Comparison of ENCODE assay signal across 9 cellular contexts in genomic region chr2:201357216-201357615, GRCh38. TPM values are rescaled to one million over a fixed set of nuclear protein-coding genes. Genes with fewer than 3 reads are reported as not detected.
DNase-seq lines count a peak whose midpoint lies in the region; FAIRE-seq and TF ChIP-seq lines count a peak whose summit lies in the region.
"Had no signal": no experiment of that assay in that cellular context is flagged by ENCODE, and none has a peak within 500 bp of the region (broad histone marks: within the 10 kb centered on the region; RNA-seq: fewer than 3 reads in every experiment).

A gene with protein sequence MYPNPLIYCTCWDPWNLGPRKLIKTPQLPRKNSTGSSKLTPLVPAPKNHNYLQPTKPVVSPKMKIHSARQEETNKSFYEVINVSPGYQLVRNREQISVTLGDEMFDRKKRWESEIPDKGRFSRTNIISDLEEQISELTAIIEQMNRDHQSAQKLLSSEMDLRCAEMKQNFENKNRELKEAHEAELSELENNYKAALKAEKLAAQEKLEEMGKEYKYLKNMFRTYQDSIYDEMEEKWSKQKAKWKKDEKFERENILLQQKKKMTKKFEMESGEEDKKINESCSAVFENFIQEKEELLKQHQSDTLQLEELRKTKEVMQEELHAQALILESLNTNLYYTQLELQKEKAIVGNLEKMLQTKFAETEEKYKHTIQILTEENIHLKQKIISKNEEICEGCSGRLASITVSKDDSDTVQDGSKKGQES (minus strand): TSS chr2:201357345. CDS start chr2:201351404, 5,941 bp downstream.

- peak within 1 kb of the TSS in 1 of 2 donors; percentile 14 for H3K4me3 ChIP-seq in kidney (ENCODE audit: low read length in 2 of 2)
- no peak within 1 kb of the TSS for H3K4me3 ChIP-seq in stomach
- H3K4me3 ChIP-seq: BLaER1 had no signal

- H3K9ac ChIP-seq in kidney (ENCODE audit: low read length in 2 of 2) = no peak within 1 kb of the TSS
- H3K9ac ChIP-seq: BLaER1 had no signal

- peaks cover 7% of the 10 kb centered on the region for H3K36me3 Mint-ChIP-seq in MCF 10A (ENCODE audit: insufficient read depth, unreplicated experiment)
- peaks cover 15% of the 10 kb centered on the region for H3K36me3 Mint-ChIP-seq in type B pancreatic cell

- H3K4me1 Mint-ChIP-seq in MCF 10A (ENCODE audit: insufficient read depth, unreplicated experiment) (peaks cover 10% of the 10 kb centered on the region), type B pancreatic cell (ENCODE audit: unreplicated experiment) (peaks cover 7% of the 10 kb centered on the region)

- no peak for TF ChIP-seq CTCF in MCF 10A (IDR thresholded peaks at IDR 0.05; ENCODE audit: unreplicated experiment)
- no peak for TF ChIP-seq CTCF in kidney (IDR thresholded peaks at IDR 0.05; ENCODE audit: borderline replicate concordance, extremely low read depth, insufficient read depth)
- no peak for TF ChIP-seq CTCF in type B pancreatic cell (conservative IDR thresholded peaks at IDR 0.05)
- no peak for TF ChIP-seq CTCF in stomach (IDR thresholded peaks at IDR 0.05)

- no peak within 1 kb of the TSS for H3K4me3 Mint-ChIP-seq in MCF 10A (ENCODE audit: unreplicated experiment)
- peak within 1 kb of the TSS; percentile 18 for H3K4me3 Mint-ChIP-seq in type B pancreatic cell

- no peaks in the 10 kb centered on the region for H3K9me3 ChIP-seq in kidney (ENCODE audit: control insufficient read depth in 1 of 2, low read length in 2 of 2)
- no peaks in the 10 kb centered on the region for H3K9me3 ChIP-seq in stomach
- H3K9me3 ChIP-seq: BLaER1 had no signal

- BruUV-seq in MCF 10A (replicated peaks; lab: Mats Ljungman, UMichigan) = no TSS peak

- H3K9me3 Mint-ChIP-seq in MCF 10A (ENCODE audit: unreplicated experiment) = no peaks in the 10 kb centered on the region
- no peaks in the 10 kb centered on the region for H3K9me3 Mint-ChIP-seq in type B pancreatic cell

- intact Hi-C loops in MCF 10A (cut with micrococcal nuclease) (no loop called here), kidney (cut with DNase I) (no loop called here), stomach (cut with DNase I; ENCODE audit: low total_unique reads) (no loop called here)

- H3K36me3 ChIP-seq in kidney (ENCODE audit: control insufficient read depth in 1 of 2, insufficient read depth in 2 of 2, low read length in 2 of 2) (peaks cover 0 to 10% of the 10 kb centered on the region in 2 donors), stomach (peaks cover 0 to 27% (median 17%) of the 10 kb centered on the region in 4 donors)

- H3K27ac Mint-ChIP-seq in MCF 10A (ENCODE audit: low read depth, unreplicated experiment) = no peak within 1 kb of the TSS
- H3K27ac Mint-ChIP-seq in type B pancreatic cell = peak within 1 kb of the TSS; percentile 63

- no peak for TF ChIP-seq EP300 in stomach (IDR thresholded peaks at IDR 0.05)

- FAIRE-seq in kidney (lab: Jason Lieb, UNC) = peak; percentile 97

- peak within 1 kb of the TSS in 1 of 2 donors; percentile 35 for H3K27ac ChIP-seq in kidney (ENCODE audit: low read depth in 2 of 2, low read length in 2 of 2)
- peak within 1 kb of the TSS in 1 of 5 donors; percentile 4 for H3K27ac ChIP-seq in stomach
- H3K27ac ChIP-seq: BLaER1 had no signal

- CTCF ChIA-PET in MCF 10A (lab: Yijun Ruan, JAX) = no interaction called here

- DNase-seq in NCI-H2227 (lab: John Stamatoyannopoulos, UW; ENCODE audit: unreplicated experiment) (peak; percentile 26), NCI-H2227 treated with DMSO at 0.1 percent for 48 hours (lab: John Stamatoyannopoulos, UW) (no peak), MCF 10A (ENCODE audit: unreplicated experiment) (peak; percentile 29), kidney (no peak), type B pancreatic cell (ENCODE audit: extremely low spot score, unreplicated experiment) (no peak), SK-N-DZ (ENCODE audit: low spot score) (no peak), stomach (no peak)
- no peak for DNase-seq in activated CD4-positive, alpha-beta T cell treated with anti-CD3 and anti-CD28 coated beads for 1 hour

- no peaks in the 10 kb centered on the region for H3K4me1 ChIP-seq in kidney (ENCODE audit: control insufficient read depth in 1 of 2, insufficient read depth in 1 of 2, low read depth in 1 of 2, low read length in 2 of 2)
- H3K4me1 ChIP-seq in stomach = peaks cover 0 to 4% (median 2%) of the 10 kb centered on the region in 4 donors
- H3K4me1 ChIP-seq: BLaER1 had no signal

- no peaks in the 10 kb centered on the region for H3K27me3 ChIP-seq in stomach
- H3K27me3 ChIP-seq: BLaER1 had no signal

- POLR2A ChIA-PET in MCF 10A (lab: Yijun Ruan, JAX) = no interaction called here

- 56 to 83% (median 72%) methylated on average over 1 of the region's 1 CpG for WGBS in stomach, 5 donors

- no peak for TF ChIP-seq POLR2A in stomach (IDR thresholded peaks at IDR 0.05)

- no peaks in the 10 kb centered on the region for H3K27me3 Mint-ChIP-seq in MCF 10A (ENCODE audit: insufficient read depth, unreplicated experiment)
- H3K27me3 Mint-ChIP-seq in type B pancreatic cell = no peaks in the 10 kb centered on the region

RNA-seq across cellular contexts. Expression of the gene that starts here (rescaled TPM):
- total RNA-seq in MCF 10A (2022) (0.74 and 1.1 TPM in 2 replicates), kidney (3.7 TPM), type B pancreatic cell (ENCODE audit: low replicate concordance) (0.48 and 1.4 TPM in 2 replicates), stomach (10 to 100 TPM in 1 of 5 donors, 1 to 10 TPM in 2, not detected in 2; 1.8 to 21.6 (median 4.9) TPM)
- polyA plus RNA-seq in kidney (ENCODE audit: insufficient read depth, low read depth, low replicate concordance) (not detected), stomach (under 1 TPM in 2 of 3 donors, not detected in 1; 0.13 to 0.46 TPM)
- 1.2 TPM in 1 of 2 replicates, not detected in the other for polyA plus RNA-seq in SK-N-DZ (2014; cell fraction: cytosol; rRNA removed)
- polyA plus RNA-seq in SK-N-DZ (2014; cell fraction: nucleus; rRNA removed) = 3.4 and 7.4 TPM in 2 replicates

Comparison
In these comparisons a context has a peak if more than half of its experiments do, and no peak if none do; other contexts are left out.
1. DNase-seq: peak in NCI-H2227 (single experiment) and MCF 10A (single experiment); none in NCI-H2227 treated with DMSO at 0.1 percent for 48 hours (single experiment), kidney (single experiment), type B pancreatic cell (single experiment), SK-N-DZ (single experiment), activated CD4-positive, alpha-beta T cell treated with anti-CD3 and anti-CD28 coated beads for 1 hour (single experiment) and stomach (single experiment).